In genomic region chr10:102617041-102617440, GRCh38 we compare ENCODE assay signal across 20 cellular contexts. TPM values are rescaled to one million over a fixed set of nuclear protein-coding genes. Genes with fewer than 3 reads are reported as not detected.
DNase-seq lines count a peak whose midpoint lies in the region; ATAC-seq, FAIRE-seq and TF ChIP-seq lines count a peak whose summit lies in the region.
"Had no signal": no experiment of that assay in that cellular context is flagged by ENCODE, and none has a peak within 500 bp of the region (broad histone marks: within the 10 kb centered on the region; RNA-seq: fewer than 3 reads in every experiment).

No MANE protein-coding gene starts in this region.

- no peaks in the 10 kb centered on the region for H3K27me3 Mint-ChIP-seq in activated CD8-positive, alpha-beta T cell treated with anti-CD3 and anti-CD28 coated beads, Interleukin-2, amount 10 ng/mL, durations not matched to agents 7 days and 5 days (ENCODE audit: low read depth)
- no peaks in the 10 kb centered on the region for H3K27me3 Mint-ChIP-seq in activated CD8-positive, alpha-beta T cell treated with anti-CD3 and anti-CD28 coated beads for 36 hours
- no peaks in the 10 kb centered on the region for H3K27me3 Mint-ChIP-seq in astrocyte (ENCODE audit: low read depth, unreplicated experiment)
- H3K27me3 Mint-ChIP-seq in nephron progenitor cell (ENCODE audit: low read depth, poor library complexity) = peaks cover 3% of the 10 kb centered on the region
- H3K27me3 Mint-ChIP-seq in stimulated activated memory B cell treated with anti-CD40 and anti-IgM and Interleukin-4, amounts not matched to agents 10 μg/mL and 1 μg/mL and 100 μg/mL, for 72 hours = no peaks in the 10 kb centered on the region

- H3K27me3 ChIP-seq in astrocyte (ENCODE audit: insufficient read depth, low read length) (no peaks in the 10 kb centered on the region), pancreas (no peaks in the 10 kb centered on the region)

- peaks cover 43% of the 10 kb centered on the region for H3K4me1 Mint-ChIP-seq in activated CD8-positive, alpha-beta T cell treated with anti-CD3 and anti-CD28 coated beads, Interleukin-2, amount 10 ng/mL, durations not matched to agents 7 days and 5 days (ENCODE audit: low read depth)
- H3K4me1 Mint-ChIP-seq in activated CD8-positive, alpha-beta T cell treated with anti-CD3 and anti-CD28 coated beads for 36 hours (ENCODE audit: low read depth) = peaks cover 18% of the 10 kb centered on the region
- H3K4me1 Mint-ChIP-seq in astrocyte (ENCODE audit: low read depth, unreplicated experiment) (peaks cover 20% of the 10 kb centered on the region), nephron progenitor cell (peaks cover 72% of the 10 kb centered on the region)
- no peaks in the 10 kb centered on the region for H3K4me1 Mint-ChIP-seq in stimulated activated memory B cell treated with anti-CD40 and anti-IgM and Interleukin-4, amounts not matched to agents 10 μg/mL and 1 μg/mL and 100 μg/mL, for 72 hours

- no peak overlapping the region for H3K4me3 Mint-ChIP-seq in activated CD8-positive, alpha-beta T cell treated with anti-CD3 and anti-CD28 coated beads, Interleukin-2, amount 10 ng/mL, durations not matched to agents 7 days and 5 days
- H3K4me3 Mint-ChIP-seq in activated CD8-positive, alpha-beta T cell treated with anti-CD3 and anti-CD28 coated beads for 36 hours = no peak overlapping the region
- H3K4me3 Mint-ChIP-seq in astrocyte (ENCODE audit: unreplicated experiment) = peak overlapping the region; percentile 2
- H3K4me3 Mint-ChIP-seq in nephron progenitor cell = no peak overlapping the region
- no peak overlapping the region for H3K4me3 Mint-ChIP-seq in stimulated activated memory B cell treated with anti-CD40 and anti-IgM and Interleukin-4, amounts not matched to agents 10 μg/mL and 1 μg/mL and 100 μg/mL, for 72 hours

- H3K79me2 ChIP-seq in astrocyte (ENCODE audit: insufficient read depth, low read length) = no peaks in the 10 kb centered on the region

- H4K20me1 ChIP-seq in astrocyte (ENCODE audit: insufficient read depth, low read length) = no peaks in the 10 kb centered on the region

- H3K4me2 ChIP-seq in astrocyte (ENCODE audit: low read length) = no peak overlapping the region

- peak overlapping the region; percentile 58 for H3K27ac Mint-ChIP-seq in activated CD8-positive, alpha-beta T cell treated with anti-CD3 and anti-CD28 coated beads, Interleukin-2, amount 10 ng/mL, durations not matched to agents 7 days and 5 days
- H3K27ac Mint-ChIP-seq in activated CD8-positive, alpha-beta T cell treated with anti-CD3 and anti-CD28 coated beads for 36 hours = no peak overlapping the region
- H3K27ac Mint-ChIP-seq in astrocyte (ENCODE audit: unreplicated experiment) = no peak overlapping the region
- peak overlapping the region; percentile 79 for H3K27ac Mint-ChIP-seq in nephron progenitor cell
- peak overlapping the region; percentile 64 for H3K27ac Mint-ChIP-seq in stimulated activated memory B cell treated with anti-CD40 and anti-IgM and Interleukin-4, amounts not matched to agents 10 μg/mL and 1 μg/mL and 100 μg/mL, for 72 hours

- no peak for ATAC-seq in activated CD8-positive, alpha-beta T cell treated with anti-CD3 and anti-CD28 coated beads, Interleukin-2, amount 10 ng/mL, durations not matched to agents 7 days and 5 days
- no peak for ATAC-seq in activated CD8-positive, alpha-beta T cell treated with anti-CD3 and anti-CD28 coated beads for 36 hours
- no peak for ATAC-seq in stimulated activated memory B cell treated with anti-CD40 and anti-IgM and Interleukin-4, amounts not matched to agents 10 μg/mL and 1 μg/mL and 100 μg/mL, for 72 hours
- no peak for ATAC-seq in pancreas

- 94% methylated on average over 9 of the region's 9 CpGs for WGBS in pancreas, 2 donors

- no peak overlapping the region for H3K27ac ChIP-seq in astrocyte (ENCODE audit: low read depth, low read length)
- H3K27ac ChIP-seq in pancreas = no peak overlapping the region
- H3K27ac ChIP-seq: GM23248 had no signal

- FAIRE-seq in astrocyte (lab: Jason Lieb, UNC) = no peak
- FAIRE-seq in pancreas (lab: Jason Lieb, UNC) = no peak
- FAIRE-seq: GM18507 had no signal

- DNase-seq in activated CD8-positive, alpha-beta T cell treated with anti-CD3 and anti-CD28 coated beads, Interleukin-2, amount 10 ng/mL, durations not matched to agents 7 days and 5 days = no peak
- no peak for DNase-seq in activated CD8-positive, alpha-beta T cell treated with anti-CD3 and anti-CD28 coated beads for 36 hours
- DNase-seq in astrocyte (ENCODE audit: low read depth) (no peak), nephron progenitor cell (no peak), pancreas (no peak)
- DNase-seq in activated CD4-positive, alpha-beta T cell treated with anti-CD3 and anti-CD28 coated beads for 48 hours = no peak
- no peak for DNase-seq in stimulated activated CD4-positive, alpha-beta T cell treated with anti-CD3 and anti-CD28 coated beads, Interleukin-1b, Interleukin-23, amount 100 ng/mL, for 48 hours
- DNase-seq: 8988T; C1 segment of cervical spinal cord; GF-D8; GM23248; HCEC 1CT; NCI-H1417; NCI-H187 treated with DMSO at 0.1 percent for 48 hours; NCI-H2171; NCI-H446; NCI-H69; NK-92 treated with Interleukin-12 subunit alpha and Interleukin-12 subunit beta, amount 100 ng/mL, for 24 hours had no signal

- H3K36me3 ChIP-seq in astrocyte (ENCODE audit: insufficient read depth, low read length) = peaks cover 2% of the 10 kb centered on the region
- no peaks in the 10 kb centered on the region for H3K36me3 ChIP-seq in pancreas

- no peak for TF ChIP-seq CTCF in activated CD8-positive, alpha-beta T cell treated with anti-CD3 and anti-CD28 coated beads for 36 hours (IDR thresholded peaks at IDR 0.05)
- TF ChIP-seq CTCF in astrocyte (IDR thresholded peaks at IDR 0.05; ENCODE audit: insufficient read depth, low read depth, low read length) = no peak
- TF ChIP-seq CTCF in nephron progenitor cell (IDR thresholded peaks at IDR 0.05) = no peak
- TF ChIP-seq CTCF in pancreas (IDR thresholded peaks at IDR 0.05) = no peak

- H3K4me3 ChIP-seq in astrocyte (ENCODE audit: insufficient read depth, low read depth, low read length) (no peak overlapping the region), pancreas (no peak overlapping the region)
- H3K4me3 ChIP-seq: GM23248 had no signal

- intact Hi-C loops in activated CD8-positive, alpha-beta T cell treated with anti-CD3 and anti-CD28 coated beads for 36 hours (cut with micrococcal nuclease) = no loop called here
- intact Hi-C loops in pancreas (cut with DNase I) = no loop called here

- H3K9me3 ChIP-seq in astrocyte (ENCODE audit: insufficient read depth, low read depth, low read length) (no peaks in the 10 kb centered on the region), pancreas (no peaks in the 10 kb centered on the region)

- H3K9me3 Mint-ChIP-seq in activated CD8-positive, alpha-beta T cell treated with anti-CD3 and anti-CD28 coated beads, Interleukin-2, amount 10 ng/mL, durations not matched to agents 7 days and 5 days (ENCODE audit: insufficient read depth) = no peaks in the 10 kb centered on the region
- no peaks in the 10 kb centered on the region for H3K9me3 Mint-ChIP-seq in activated CD8-positive, alpha-beta T cell treated with anti-CD3 and anti-CD28 coated beads for 36 hours
- H3K9me3 Mint-ChIP-seq in astrocyte (ENCODE audit: unreplicated experiment) (no peaks in the 10 kb centered on the region), nephron progenitor cell (no peaks in the 10 kb centered on the region)
- H3K9me3 Mint-ChIP-seq in stimulated activated memory B cell treated with anti-CD40 and anti-IgM and Interleukin-4, amounts not matched to agents 10 μg/mL and 1 μg/mL and 100 μg/mL, for 72 hours = no peaks in the 10 kb centered on the region

- peaks cover 8% of the 10 kb centered on the region for H3K36me3 Mint-ChIP-seq in activated CD8-positive, alpha-beta T cell treated with anti-CD3 and anti-CD28 coated beads, Interleukin-2, amount 10 ng/mL, durations not matched to agents 7 days and 5 days (ENCODE audit: low read depth)
- peaks cover 4% of the 10 kb centered on the region for H3K36me3 Mint-ChIP-seq in activated CD8-positive, alpha-beta T cell treated with anti-CD3 and anti-CD28 coated beads for 36 hours (ENCODE audit: low read depth)
- peaks cover 19% of the 10 kb centered on the region for H3K36me3 Mint-ChIP-seq in astrocyte (ENCODE audit: low read depth, unreplicated experiment)
- peaks cover 11% of the 10 kb centered on the region for H3K36me3 Mint-ChIP-seq in nephron progenitor cell (ENCODE audit: low read depth)
- H3K36me3 Mint-ChIP-seq in stimulated activated memory B cell treated with anti-CD40 and anti-IgM and Interleukin-4, amounts not matched to agents 10 μg/mL and 1 μg/mL and 100 μg/mL, for 72 hours = peaks cover 36% of the 10 kb centered on the region

- CTCF ChIA-PET in activated CD8-positive, alpha-beta T cell treated with anti-CD3 and anti-CD28 coated beads, Interleukin-2, amount 10 ng/mL, durations not matched to agents 7 days and 5 days (lab: Charles Lee) = interaction anchor here (0.6 to 2.6 kb wide), 3 partner anchors 15 to 1576 kb away, joined by 3 to 9 read pairs (median 4); partner anchors contain the start of gene SUFU
- CTCF ChIA-PET in activated CD8-positive, alpha-beta T cell treated with anti-CD3 and anti-CD28 coated beads for 36 hours (lab: Charles Lee) = interaction anchor here (1.8 to 1.9 kb wide), 2 partner anchors 33 to 35 kb away, joined by 4 read pairs; no protein-coding TSS in a partner anchor

- POLR2A ChIA-PET in activated CD8-positive, alpha-beta T cell treated with anti-CD3 and anti-CD28 coated beads, Interleukin-2, amount 10 ng/mL, durations not matched to agents 7 days and 5 days (lab: Charles Lee) = interaction anchor here (0.8 kb wide), 1 partner anchor 28 kb away, joined by 3 read pairs; the partner anchor contains the start of gene TRIM8
- POLR2A ChIA-PET in activated CD8-positive, alpha-beta T cell treated with anti-CD3 and anti-CD28 coated beads for 36 hours (lab: Charles Lee) = no interaction called here

- no peak overlapping the region for H3K9ac ChIP-seq in astrocyte (ENCODE audit: low read length)
- H3K9ac ChIP-seq: GM23248 had no signal

- no peak overlapping the region for H2AFZ ChIP-seq in astrocyte (ENCODE audit: low read depth, low read length)
- H2AFZ ChIP-seq: GM23248 had no signal

- H3K4me1 ChIP-seq in astrocyte (ENCODE audit: insufficient read depth, low read length) = peaks cover 32% of the 10 kb centered on the region
- H3K4me1 ChIP-seq in pancreas = no peaks in the 10 kb centered on the region

RNA-seq across cellular contexts. Expression of gene TRIM8, which starts 27.2 kb away (rescaled TPM):
- 10 to 100 TPM; 45.0 to 47.1 TPM for total RNA-seq in activated CD8-positive, alpha-beta T cell treated with anti-CD3 and anti-CD28 coated beads, Interleukin-2, amount 10 ng/mL, durations not matched to agents 7 days and 5 days
- 10 to 100 TPM; 39.5 to 39.8 TPM for total RNA-seq in activated CD8-positive, alpha-beta T cell treated with anti-CD3 and anti-CD28 coated beads for 36 hours
- total RNA-seq in astrocyte = 103 and 117 TPM in 2 replicates
- total RNA-seq in pancreas = 100 to 1,000 TPM in 1 of 6 donors, 10 to 100 TPM in 5; 65.2 to 106 (median 76.7) TPM
- polyA plus RNA-seq in pancreas = 10 to 100 TPM; 42.2 to 53.2 TPM

Comparison
In these comparisons a context has a peak if more than half of its experiments do, and no peak if none do; other contexts are left out.
1. H3K27ac Mint-ChIP-seq: peak in activated CD8-positive, alpha-beta T cell treated with anti-CD3 and anti-CD28 coated beads, Interleukin-2, amount 10 ng/mL, durations not matched to agents 7 days and 5 days (single experiment), nephron progenitor cell (single experiment) and stimulated activated memory B cell treated with anti-CD40 and anti-IgM and Interleukin-4, amounts not matched to agents 10 μg/mL and 1 μg/mL and 100 μg/mL, for 72 hours (single experiment); none in activated CD8-positive, alpha-beta T cell treated with anti-CD3 and anti-CD28 coated beads for 36 hours (single experiment) and astrocyte (single experiment).